In the genomic region with DNA sequence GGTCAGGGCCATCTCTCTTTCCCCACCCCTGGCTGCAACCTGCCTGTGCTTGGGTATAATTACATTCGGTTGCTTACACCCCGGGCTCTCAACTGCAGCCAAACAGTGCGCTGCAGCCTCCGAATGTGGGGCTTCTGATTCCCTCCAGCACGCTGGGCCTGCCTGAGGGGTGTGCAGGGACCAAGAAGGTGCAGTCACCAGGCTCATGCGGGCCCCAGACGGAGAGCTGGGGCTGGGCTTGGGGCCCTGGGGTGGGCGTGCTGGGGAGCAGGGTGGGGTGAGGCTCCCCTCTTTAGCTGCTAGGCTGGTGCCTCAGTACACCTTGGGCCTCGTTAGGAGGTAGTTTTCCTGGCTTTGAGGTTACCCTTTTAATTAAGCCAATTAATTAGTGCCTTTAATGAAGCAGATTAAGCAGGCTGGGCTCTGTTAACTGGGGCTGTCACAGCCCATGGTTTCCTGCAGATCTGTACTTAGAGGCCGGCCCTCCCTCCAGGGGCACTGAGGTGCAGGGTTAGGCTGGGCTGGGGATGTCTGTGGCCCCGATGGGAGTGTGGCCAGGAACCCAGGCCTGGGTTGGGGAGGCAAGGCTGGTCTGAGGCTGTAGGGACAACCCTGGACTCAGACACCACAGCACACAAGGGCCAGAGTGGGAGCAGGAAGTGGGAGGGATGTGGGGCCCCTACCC, we compare ENCODE assay signal across 1 cellular context.
TF ChIP-seq lines count a peak whose summit lies in the region.

No MANE protein-coding gene starts in this region.

TF ChIP-seq in GM23338, 12 proteins besides CTCF, POLR2A, EP300 and RAD21 (continued from another document):
- TF ChIP-seq, protein P1, sequence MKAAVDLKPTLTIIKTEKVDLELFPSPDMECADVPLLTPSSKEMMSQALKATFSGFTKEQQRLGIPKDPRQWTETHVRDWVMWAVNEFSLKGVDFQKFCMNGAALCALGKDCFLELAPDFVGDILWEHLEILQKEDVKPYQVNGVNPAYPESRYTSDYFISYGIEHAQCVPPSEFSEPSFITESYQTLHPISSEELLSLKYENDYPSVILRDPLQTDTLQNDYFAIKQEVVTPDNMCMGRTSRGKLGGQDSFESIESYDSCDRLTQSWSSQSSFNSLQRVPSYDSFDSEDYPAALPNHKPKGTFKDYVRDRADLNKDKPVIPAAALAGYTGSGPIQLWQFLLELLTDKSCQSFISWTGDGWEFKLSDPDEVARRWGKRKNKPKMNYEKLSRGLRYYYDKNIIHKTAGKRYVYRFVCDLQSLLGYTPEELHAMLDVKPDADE (IDR thresholded peaks at IDR 0.05): no peak
- no peak for TF ChIP-seq ZNF331 (CRISPR knock-in tag; IDR thresholded peaks at IDR 0.05; ENCODE audit: low read depth)
- no peak for TF ChIP-seq STAT1 (IDR thresholded peaks at IDR 0.05; ENCODE audit: unreplicated experiment)
- no peak for TF ChIP-seq JUNB (IDR thresholded peaks at IDR 0.05; ENCODE audit: unreplicated experiment)
- TF ChIP-seq, protein P2, sequence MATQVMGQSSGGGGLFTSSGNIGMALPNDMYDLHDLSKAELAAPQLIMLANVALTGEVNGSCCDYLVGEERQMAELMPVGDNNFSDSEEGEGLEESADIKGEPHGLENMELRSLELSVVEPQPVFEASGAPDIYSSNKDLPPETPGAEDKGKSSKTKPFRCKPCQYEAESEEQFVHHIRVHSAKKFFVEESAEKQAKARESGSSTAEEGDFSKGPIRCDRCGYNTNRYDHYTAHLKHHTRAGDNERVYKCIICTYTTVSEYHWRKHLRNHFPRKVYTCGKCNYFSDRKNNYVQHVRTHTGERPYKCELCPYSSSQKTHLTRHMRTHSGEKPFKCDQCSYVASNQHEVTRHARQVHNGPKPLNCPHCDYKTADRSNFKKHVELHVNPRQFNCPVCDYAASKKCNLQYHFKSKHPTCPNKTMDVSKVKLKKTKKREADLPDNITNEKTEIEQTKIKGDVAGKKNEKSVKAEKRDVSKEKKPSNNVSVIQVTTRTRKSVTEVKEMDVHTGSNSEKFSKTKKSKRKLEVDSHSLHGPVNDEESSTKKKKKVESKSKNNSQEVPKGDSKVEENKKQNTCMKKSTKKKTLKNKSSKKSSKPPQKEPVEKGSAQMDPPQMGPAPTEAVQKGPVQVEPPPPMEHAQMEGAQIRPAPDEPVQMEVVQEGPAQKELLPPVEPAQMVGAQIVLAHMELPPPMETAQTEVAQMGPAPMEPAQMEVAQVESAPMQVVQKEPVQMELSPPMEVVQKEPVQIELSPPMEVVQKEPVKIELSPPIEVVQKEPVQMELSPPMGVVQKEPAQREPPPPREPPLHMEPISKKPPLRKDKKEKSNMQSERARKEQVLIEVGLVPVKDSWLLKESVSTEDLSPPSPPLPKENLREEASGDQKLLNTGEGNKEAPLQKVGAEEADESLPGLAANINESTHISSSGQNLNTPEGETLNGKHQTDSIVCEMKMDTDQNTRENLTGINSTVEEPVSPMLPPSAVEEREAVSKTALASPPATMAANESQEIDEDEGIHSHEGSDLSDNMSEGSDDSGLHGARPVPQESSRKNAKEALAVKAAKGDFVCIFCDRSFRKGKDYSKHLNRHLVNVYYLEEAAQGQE (IDR thresholded peaks at IDR 0.05; ENCODE audit: unreplicated experiment): no peak
- TF ChIP-seq NANOG (IDR thresholded peaks at IDR 0.05; ENCODE audit: borderline replicate concordance): no peak
- TF ChIP-seq CREB1 (CRISPR knock-in tag; IDR thresholded peaks at IDR 0.05; ENCODE audit: low read depth): no peak
- TF ChIP-seq ZNF114 (CRISPR knock-in tag; IDR thresholded peaks at IDR 0.05): no peak
- TF ChIP-seq, protein P3, sequence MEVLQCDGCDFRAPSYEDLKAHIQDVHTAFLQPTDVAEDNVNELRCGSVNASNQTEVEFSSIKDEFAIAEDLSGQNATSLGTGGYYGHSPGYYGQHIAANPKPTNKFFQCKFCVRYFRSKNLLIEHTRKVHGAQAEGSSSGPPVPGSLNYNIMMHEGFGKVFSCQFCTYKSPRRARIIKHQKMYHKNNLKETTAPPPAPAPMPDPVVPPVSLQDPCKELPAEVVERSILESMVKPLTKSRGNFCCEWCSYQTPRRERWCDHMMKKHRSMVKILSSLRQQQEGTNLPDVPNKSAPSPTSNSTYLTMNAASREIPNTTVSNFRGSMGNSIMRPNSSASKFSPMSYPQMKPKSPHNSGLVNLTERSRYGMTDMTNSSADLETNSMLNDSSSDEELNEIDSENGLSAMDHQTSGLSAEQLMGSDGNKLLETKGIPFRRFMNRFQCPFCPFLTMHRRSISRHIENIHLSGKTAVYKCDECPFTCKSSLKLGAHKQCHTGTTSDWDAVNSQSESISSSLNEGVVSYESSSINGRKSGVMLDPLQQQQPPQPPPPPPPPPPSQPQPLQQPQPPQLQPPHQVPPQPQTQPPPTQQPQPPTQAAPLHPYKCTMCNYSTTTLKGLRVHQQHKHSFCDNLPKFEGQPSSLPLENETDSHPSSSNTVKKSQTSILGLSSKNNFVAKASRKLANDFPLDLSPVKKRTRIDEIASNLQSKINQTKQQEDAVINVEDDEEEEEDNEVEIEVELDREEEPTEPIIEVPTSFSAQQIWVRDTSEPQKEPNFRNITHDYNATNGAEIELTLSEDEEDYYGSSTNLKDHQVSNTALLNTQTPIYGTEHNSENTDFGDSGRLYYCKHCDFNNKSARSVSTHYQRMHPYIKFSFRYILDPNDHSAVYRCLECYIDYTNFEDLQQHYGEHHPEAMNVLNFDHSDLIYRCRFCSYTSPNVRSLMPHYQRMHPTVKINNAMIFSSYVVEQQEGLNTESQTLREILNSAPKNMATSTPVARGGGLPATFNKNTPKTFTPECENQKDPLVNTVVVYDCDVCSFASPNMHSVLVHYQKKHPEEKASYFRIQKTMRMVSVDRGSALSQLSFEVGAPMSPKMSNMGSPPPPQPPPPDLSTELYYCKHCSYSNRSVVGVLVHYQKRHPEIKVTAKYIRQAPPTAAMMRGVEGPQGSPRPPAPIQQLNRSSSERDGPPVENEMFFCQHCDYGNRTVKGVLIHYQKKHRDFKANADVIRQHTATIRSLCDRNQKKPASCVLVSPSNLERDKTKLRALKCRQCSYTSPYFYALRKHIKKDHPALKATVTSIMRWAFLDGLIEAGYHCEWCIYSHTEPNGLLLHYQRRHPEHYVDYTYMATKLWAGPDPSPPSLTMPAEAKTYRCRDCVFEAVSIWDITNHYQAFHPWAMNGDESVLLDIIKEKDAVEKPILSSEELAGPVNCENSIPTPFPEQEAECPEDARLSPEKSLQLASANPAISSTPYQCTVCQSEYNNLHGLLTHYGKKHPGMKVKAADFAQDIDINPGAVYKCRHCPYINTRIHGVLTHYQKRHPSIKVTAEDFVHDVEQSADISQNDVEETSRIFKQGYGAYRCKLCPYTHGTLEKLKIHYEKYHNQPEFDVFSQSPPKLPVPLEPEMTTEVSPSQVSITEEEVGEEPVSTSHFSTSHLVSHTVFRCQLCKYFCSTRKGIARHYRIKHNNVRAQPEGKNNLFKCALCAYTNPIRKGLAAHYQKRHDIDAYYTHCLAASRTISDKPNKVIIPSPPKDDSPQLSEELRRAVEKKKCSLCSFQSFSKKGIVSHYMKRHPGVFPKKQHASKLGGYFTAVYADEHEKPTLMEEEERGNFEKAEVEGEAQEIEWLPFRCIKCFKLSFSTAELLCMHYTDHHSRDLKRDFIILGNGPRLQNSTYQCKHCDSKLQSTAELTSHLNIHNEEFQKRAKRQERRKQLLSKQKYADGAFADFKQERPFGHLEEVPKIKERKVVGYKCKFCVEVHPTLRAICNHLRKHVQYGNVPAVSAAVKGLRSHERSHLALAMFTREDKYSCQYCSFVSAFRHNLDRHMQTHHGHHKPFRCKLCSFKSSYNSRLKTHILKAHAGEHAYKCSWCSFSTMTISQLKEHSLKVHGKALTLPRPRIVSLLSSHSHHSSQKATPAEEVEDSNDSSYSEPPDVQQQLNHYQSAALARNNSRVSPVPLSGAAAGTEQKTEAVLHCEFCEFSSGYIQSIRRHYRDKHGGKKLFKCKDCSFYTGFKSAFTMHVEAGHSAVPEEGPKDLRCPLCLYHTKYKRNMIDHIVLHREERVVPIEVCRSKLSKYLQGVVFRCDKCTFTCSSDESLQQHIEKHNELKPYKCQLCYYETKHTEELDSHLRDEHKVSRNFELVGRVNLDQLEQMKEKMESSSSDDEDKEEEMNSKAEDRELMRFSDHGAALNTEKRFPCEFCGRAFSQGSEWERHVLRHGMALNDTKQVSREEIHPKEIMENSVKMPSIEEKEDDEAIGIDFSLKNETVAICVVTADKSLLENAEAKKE (CRISPR knock-in tag; IDR thresholded peaks at IDR 0.05): no peak
- TF ChIP-seq POLR2AphosphoS5 (IDR thresholded peaks at IDR 0.05; ENCODE audit: low read depth): no peak
TF ChIP-seq in GM23338: peak in this region for 0.
